Comparison of ENCODE assay signal across 1 cellular context in genomic region chr2:111100765-111101162, GRCh38.
TF ChIP-seq lines count a peak whose summit lies in the region.

No MANE protein-coding gene starts in this region.

TF ChIP-seq in K562, 482 proteins besides CTCF, POLR2A, EP300 and RAD21 (continued from another document):
- TF ChIP-seq, protein P1, sequence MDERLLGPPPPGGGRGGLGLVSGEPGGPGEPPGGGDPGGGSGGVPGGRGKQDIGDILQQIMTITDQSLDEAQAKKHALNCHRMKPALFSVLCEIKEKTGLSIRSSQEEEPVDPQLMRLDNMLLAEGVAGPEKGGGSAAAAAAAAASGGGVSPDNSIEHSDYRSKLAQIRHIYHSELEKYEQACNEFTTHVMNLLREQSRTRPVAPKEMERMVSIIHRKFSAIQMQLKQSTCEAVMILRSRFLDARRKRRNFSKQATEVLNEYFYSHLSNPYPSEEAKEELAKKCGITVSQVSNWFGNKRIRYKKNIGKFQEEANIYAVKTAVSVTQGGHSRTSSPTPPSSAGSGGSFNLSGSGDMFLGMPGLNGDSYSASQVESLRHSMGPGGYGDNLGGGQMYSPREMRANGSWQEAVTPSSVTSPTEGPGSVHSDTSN (CRISPR knock-in tag; IDR thresholded peaks at IDR 0.05; ENCODE audit: low read depth) = peak; percentile 34
- TF ChIP-seq, protein P1 (tag; conservative IDR thresholded peaks at IDR 0.05; ENCODE audit: low read depth) = peak; percentile 86
- TF ChIP-seq RCOR1 (IDR thresholded peaks at IDR 0.05; ENCODE audit: borderline replicate concordance in 1 of 2, low read depth in 2 of 2, low read length in 2 of 2) (0 out of 4 replicates have a peak, but pooled peaks of 1 of the 2 experiments have one; percentile 7), JUN (IDR thresholded peaks at IDR 0.05; ENCODE audit: borderline replicate concordance, low read depth, low read length) (peak; percentile 63; the same call in 1 of the 2 replicates), JUN (CRISPR knock-in tag; IDR thresholded peaks at IDR 0.05; ENCODE audit: borderline replicate concordance) (no peak), CBFB (CRISPR knock-in tag; IDR thresholded peaks at IDR 0.05) (no peak), HNRNPLL (IDR thresholded peaks at IDR 0.05; ENCODE audit: low read depth, low read length, poor library complexity, severe bottlenecking) (no peak), MAFK (IDR thresholded peaks at IDR 0.05; ENCODE audit: low read length) (0 out of 2 replicates have a peak, but pooled peaks have one; percentile 2), CBX2 (IDR thresholded peaks at IDR 0.05; ENCODE audit: insufficient read depth, low read length, poor library complexity, severe bottlenecking) (no peak), TRIM28 (IDR thresholded peaks at IDR 0.05) (no peak), ATF3 (IDR thresholded peaks at IDR 0.05) (peak; percentile 87), ATF3 (CRISPR knock-in tag; conservative IDR thresholded peaks at IDR 0.05) (no peak), CEBPG (CRISPR knock-in tag; IDR thresholded peaks at IDR 0.05) (0 out of 2 replicates have a peak, but pooled peaks have one; percentile 18), CEBPG (tag; conservative IDR thresholded peaks at IDR 0.05 in 1 of 2, IDR thresholded peaks at IDR 0.05 in 1 of 2) (peak; percentile 57 to 67), ID3 (CRISPR knock-in tag; IDR thresholded peaks at IDR 0.05) (no peak), ID3 (tag; IDR thresholded peaks at IDR 0.05) (no peak), ATF4 (CRISPR knock-in tag; IDR thresholded peaks at IDR 0.05) (peak; percentile 54; the same call in 1 of the 2 replicates), CTBP1 (IDR thresholded peaks at IDR 0.05; ENCODE audit: borderline replicate concordance) (peak; percentile 24; the same call in 1 of the 2 replicates), C11orf30 (IDR thresholded peaks at IDR 0.05; ENCODE audit: low read depth) (peak; percentile 33; the same call in 1 of the 2 replicates), MEIS2 (IDR thresholded peaks at IDR 0.05; ENCODE audit: partially characterized antibody) (peak; percentile 87), ZNF316 (IDR thresholded peaks at IDR 0.05) (peak; percentile 11; the same call in 1 of the 2 replicates), ZNF639 (CRISPR knock-in tag; conservative IDR thresholded peaks at IDR 0.05 in 1 of 2, IDR thresholded peaks at IDR 0.05 in 1 of 2) (no peak), ZNF584 (CRISPR knock-in tag; IDR thresholded peaks at IDR 0.05; ENCODE audit: low read depth) (no peak), MCM2 (IDR thresholded peaks at IDR 0.05; ENCODE audit: low read depth) (no peak), MAFG (tag; conservative IDR thresholded peaks at IDR 0.05) (peak; percentile 70), ARID1B (IDR thresholded peaks at IDR 0.05) (0 out of 2 replicates have a peak, but pooled peaks have one; percentile 17), NFE2L1 (tag; IDR thresholded peaks at IDR 0.05; ENCODE audit: borderline replicate concordance, low read depth) (peak; percentile 29; the same call in 1 of the 2 replicates), JUND (IDR thresholded peaks at IDR 0.05; ENCODE audit: borderline replicate concordance, low read depth, low read length) (peak; percentile 79; the same call in 1 of the 2 replicates), JUND (tag; IDR thresholded peaks at IDR 0.05; ENCODE audit: borderline replicate concordance, low read depth, low read length) (peak; percentile 69; the same call in 2 of the 3 replicates), ZNF75A (CRISPR knock-in tag; IDR thresholded peaks at IDR 0.05) (no peak), EHMT2 (IDR thresholded peaks at IDR 0.05) (peak; percentile 80; the same call in 1 of the 2 replicates), NFE2 (IDR thresholded peaks at IDR 0.05; ENCODE audit: low read depth) (peak; percentile 46; the same call in 1 of the 2 replicates), ZNF644 (tag; IDR thresholded peaks at IDR 0.05; ENCODE audit: low read depth) (no peak), MECOM (CRISPR knock-in tag; IDR thresholded peaks at IDR 0.05) (peak; percentile 53; the same call in 1 of the 2 replicates)
- TF ChIP-seq, protein P2, sequence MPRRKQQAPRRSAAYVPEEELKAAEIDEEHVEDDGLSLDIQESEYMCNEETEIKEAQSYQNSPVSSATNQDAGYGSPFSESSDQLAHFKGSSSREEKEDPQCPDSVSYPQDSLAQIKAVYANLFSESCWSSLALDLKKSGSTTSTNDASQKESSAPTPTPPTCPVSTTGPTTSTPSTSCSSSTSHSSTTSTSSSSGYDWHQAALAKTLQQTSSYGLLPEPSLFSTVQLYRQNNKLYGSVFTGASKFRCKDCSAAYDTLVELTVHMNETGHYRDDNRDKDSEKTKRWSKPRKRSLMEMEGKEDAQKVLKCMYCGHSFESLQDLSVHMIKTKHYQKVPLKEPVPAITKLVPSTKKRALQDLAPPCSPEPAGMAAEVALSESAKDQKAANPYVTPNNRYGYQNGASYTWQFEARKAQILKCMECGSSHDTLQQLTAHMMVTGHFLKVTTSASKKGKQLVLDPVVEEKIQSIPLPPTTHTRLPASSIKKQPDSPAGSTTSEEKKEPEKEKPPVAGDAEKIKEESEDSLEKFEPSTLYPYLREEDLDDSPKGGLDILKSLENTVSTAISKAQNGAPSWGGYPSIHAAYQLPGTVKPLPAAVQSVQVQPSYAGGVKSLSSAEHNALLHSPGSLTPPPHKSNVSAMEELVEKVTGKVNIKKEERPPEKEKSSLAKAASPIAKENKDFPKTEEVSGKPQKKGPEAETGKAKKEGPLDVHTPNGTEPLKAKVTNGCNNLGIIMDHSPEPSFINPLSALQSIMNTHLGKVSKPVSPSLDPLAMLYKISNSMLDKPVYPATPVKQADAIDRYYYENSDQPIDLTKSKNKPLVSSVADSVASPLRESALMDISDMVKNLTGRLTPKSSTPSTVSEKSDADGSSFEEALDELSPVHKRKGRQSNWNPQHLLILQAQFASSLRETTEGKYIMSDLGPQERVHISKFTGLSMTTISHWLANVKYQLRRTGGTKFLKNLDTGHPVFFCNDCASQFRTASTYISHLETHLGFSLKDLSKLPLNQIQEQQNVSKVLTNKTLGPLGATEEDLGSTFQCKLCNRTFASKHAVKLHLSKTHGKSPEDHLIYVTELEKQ (CRISPR knock-in tag; IDR thresholded peaks at IDR 0.05) = no peak
- TF ChIP-seq, protein P3, sequence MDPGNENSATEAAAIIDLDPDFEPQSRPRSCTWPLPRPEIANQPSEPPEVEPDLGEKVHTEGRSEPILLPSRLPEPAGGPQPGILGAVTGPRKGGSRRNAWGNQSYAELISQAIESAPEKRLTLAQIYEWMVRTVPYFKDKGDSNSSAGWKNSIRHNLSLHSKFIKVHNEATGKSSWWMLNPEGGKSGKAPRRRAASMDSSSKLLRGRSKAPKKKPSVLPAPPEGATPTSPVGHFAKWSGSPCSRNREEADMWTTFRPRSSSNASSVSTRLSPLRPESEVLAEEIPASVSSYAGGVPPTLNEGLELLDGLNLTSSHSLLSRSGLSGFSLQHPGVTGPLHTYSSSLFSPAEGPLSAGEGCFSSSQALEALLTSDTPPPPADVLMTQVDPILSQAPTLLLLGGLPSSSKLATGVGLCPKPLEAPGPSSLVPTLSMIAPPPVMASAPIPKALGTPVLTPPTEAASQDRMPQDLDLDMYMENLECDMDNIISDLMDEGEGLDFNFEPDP (CRISPR knock-in tag; IDR thresholded peaks at IDR 0.05) = no peak
- TF ChIP-seq, protein P4, sequence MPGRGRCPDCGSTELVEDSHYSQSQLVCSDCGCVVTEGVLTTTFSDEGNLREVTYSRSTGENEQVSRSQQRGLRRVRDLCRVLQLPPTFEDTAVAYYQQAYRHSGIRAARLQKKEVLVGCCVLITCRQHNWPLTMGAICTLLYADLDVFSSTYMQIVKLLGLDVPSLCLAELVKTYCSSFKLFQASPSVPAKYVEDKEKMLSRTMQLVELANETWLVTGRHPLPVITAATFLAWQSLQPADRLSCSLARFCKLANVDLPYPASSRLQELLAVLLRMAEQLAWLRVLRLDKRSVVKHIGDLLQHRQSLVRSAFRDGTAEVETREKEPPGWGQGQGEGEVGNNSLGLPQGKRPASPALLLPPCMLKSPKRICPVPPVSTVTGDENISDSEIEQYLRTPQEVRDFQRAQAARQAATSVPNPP (IDR thresholded peaks at IDR 0.05; ENCODE audit: borderline replicate concordance, insufficient read depth, insufficient read length) = no peak
- TF ChIP-seq, protein P5, sequence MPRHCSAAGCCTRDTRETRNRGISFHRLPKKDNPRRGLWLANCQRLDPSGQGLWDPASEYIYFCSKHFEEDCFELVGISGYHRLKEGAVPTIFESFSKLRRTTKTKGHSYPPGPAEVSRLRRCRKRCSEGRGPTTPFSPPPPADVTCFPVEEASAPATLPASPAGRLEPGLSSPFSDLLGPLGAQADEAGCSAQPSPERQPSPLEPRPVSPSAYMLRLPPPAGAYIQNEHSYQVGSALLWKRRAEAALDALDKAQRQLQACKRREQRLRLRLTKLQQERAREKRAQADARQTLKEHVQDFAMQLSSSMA (CRISPR knock-in tag; IDR thresholded peaks at IDR 0.05) = no peak
- TF ChIP-seq, protein P6, sequence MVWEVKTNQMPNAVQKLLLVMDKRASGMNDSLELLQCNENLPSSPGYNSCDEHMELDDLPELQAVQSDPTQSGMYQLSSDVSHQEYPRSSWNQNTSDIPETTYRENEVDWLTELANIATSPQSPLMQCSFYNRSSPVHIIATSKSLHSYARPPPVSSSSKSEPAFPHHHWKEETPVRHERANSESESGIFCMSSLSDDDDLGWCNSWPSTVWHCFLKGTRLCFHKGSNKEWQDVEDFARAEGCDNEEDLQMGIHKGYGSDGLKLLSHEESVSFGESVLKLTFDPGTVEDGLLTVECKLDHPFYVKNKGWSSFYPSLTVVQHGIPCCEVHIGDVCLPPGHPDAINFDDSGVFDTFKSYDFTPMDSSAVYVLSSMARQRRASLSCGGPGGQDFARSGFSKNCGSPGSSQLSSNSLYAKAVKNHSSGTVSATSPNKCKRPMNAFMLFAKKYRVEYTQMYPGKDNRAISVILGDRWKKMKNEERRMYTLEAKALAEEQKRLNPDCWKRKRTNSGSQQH (CRISPR knock-in tag; IDR thresholded peaks at IDR 0.05) = no peak
TF ChIP-seq in K562: peak in this region for 24.
